In genomic region chr19:53812335-53812734, GRCh38 we compare ENCODE assay signal across 1 cellular context.
A peak's percentile ranks its signal among the peaks of the same experiment; 100 is the strongest.
TF ChIP-seq lines count a peak whose summit lies in the region.

No MANE protein-coding gene starts in this region.

TF ChIP-seq in K562, 482 proteins besides CTCF, POLR2A, EP300 and RAD21:
- TF ChIP-seq ZNF507 (tag; conservative IDR thresholded peaks at IDR 0.05) (no peak), ZSCAN29 (IDR thresholded peaks at IDR 0.05) (no peak), TBL1XR1 (IDR thresholded peaks at IDR 0.05; ENCODE audit: low read length in 2 of 2) (no peak), NFIC (IDR thresholded peaks at IDR 0.05) (peak; percentile 53), ARNT (IDR thresholded peaks at IDR 0.05) (no peak), THAP12 (CRISPR knock-in tag; IDR thresholded peaks at IDR 0.05) (no peak)
